1 cellular context compared by ENCODE assay signal in genomic region chr16:51151435-51151950, GRCh38.
TF ChIP-seq lines count a peak whose summit lies in the region.

No MANE protein-coding gene starts in this region.

TF ChIP-seq in HEK293, 187 proteins besides CTCF, POLR2A, EP300 and RAD21 (continued from another document):
- TF ChIP-seq ZNF549 (tag by site-specific recombination; IDR thresholded peaks at IDR 0.05): 0 out of 2 replicates have a peak, but pooled peaks have one; percentile 41
- TF ChIP-seq SCRT1 (tag by site-specific recombination; IDR thresholded peaks at IDR 0.05; ENCODE audit: borderline replicate concordance): no peak
- TF ChIP-seq IKZF3 (tag by site-specific recombination; IDR thresholded peaks at IDR 0.05): peak; percentile 0; the same call in 1 of the 2 replicates
- peak; percentile 76; the same call in 1 of the 2 replicates for TF ChIP-seq ZNF561 (tag by site-specific recombination; IDR thresholded peaks at IDR 0.05; ENCODE audit: borderline replicate concordance)
- TF ChIP-seq ZSCAN30 (tag by site-specific recombination; IDR thresholded peaks at IDR 0.05): 0 out of 2 replicates have a peak, but pooled peaks have one; percentile 49
- TF ChIP-seq ZEB2 (tag by site-specific recombination; IDR thresholded peaks at IDR 0.05): no peak
- no peak for TF ChIP-seq YY1 (tag by site-specific recombination; IDR thresholded peaks at IDR 0.05)
- TF ChIP-seq RBAK (tag by site-specific recombination; IDR thresholded peaks at IDR 0.05): no peak
- no peak for TF ChIP-seq KLF1 (tag by site-specific recombination; IDR thresholded peaks at IDR 0.05)
- TF ChIP-seq GLIS1 (tag by site-specific recombination; IDR thresholded peaks at IDR 0.05): peak; percentile 7; the same call in 1 of the 2 replicates
- no peak for TF ChIP-seq ZNF792 (tag by site-specific recombination; IDR thresholded peaks at IDR 0.05)
- TF ChIP-seq SP2 (tag by site-specific recombination; IDR thresholded peaks at IDR 0.05): peak; percentile 8; the same call in 1 of the 2 replicates
- TF ChIP-seq SETDB1 (IDR thresholded peaks at IDR 0.05; ENCODE audit: insufficient read length, low read length): no peak
- no peak for TF ChIP-seq ZNF654 (tag by site-specific recombination; IDR thresholded peaks at IDR 0.05; ENCODE audit: low read depth)
- no peak for TF ChIP-seq GLI4 (tag by site-specific recombination; IDR thresholded peaks at IDR 0.05)
- TF ChIP-seq ZNF335 (tag by site-specific recombination; conservative IDR thresholded peaks at IDR 0.05): no peak
- no peak for TF ChIP-seq ZBTB11 (tag by site-specific recombination; conservative IDR thresholded peaks at IDR 0.05; ENCODE audit: low read depth)
- TF ChIP-seq HIC1 (tag by site-specific recombination; IDR thresholded peaks at IDR 0.05): no peak
- TF ChIP-seq ZNF324 (tag by site-specific recombination; IDR thresholded peaks at IDR 0.05): no peak
